ENCODE assay signal across 8 cellular contexts in the genomic region with DNA sequence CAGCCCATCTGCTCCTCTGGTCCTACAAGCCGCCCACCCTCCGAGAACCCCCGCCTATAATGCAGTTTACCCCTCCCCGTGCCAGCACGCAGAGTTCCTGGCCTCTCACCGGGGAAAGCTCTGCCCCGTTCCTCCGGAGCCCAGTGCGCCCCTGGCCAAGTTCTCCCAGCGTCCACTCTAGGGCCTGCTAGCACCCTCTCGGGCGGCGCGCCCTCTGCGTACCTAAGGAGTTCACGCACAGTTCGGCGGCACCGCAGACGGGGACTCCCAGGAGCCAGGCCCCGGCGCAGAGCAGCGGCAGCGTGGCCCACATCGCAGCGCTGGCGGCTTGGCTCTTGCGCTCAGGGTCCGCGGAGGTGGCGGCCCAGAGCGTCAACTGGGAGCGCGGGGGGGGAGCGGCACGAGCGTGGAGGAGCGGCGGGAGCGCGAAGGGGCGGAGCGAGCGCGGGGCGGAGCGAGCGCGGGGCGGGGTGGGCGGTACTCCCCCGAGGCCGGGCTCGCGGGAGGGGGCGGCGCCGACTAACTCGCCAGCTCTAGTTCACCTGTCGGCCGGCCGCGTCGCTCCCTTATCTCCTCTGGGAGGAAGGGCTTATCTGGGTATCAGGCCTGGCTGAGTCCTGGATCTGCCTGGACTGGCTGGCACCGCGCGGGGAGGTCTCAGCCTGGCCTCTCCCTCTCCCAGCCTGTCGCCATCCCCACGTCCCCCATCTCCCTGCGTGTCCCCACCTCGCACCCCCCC. TPM values are rescaled to one million over a fixed set of nuclear protein-coding genes. Genes with fewer than 3 reads are reported as not detected.
DNase-seq lines count a peak whose midpoint lies in the region; ATAC-seq and TF ChIP-seq lines count a peak whose summit lies in the region.

A gene with protein sequence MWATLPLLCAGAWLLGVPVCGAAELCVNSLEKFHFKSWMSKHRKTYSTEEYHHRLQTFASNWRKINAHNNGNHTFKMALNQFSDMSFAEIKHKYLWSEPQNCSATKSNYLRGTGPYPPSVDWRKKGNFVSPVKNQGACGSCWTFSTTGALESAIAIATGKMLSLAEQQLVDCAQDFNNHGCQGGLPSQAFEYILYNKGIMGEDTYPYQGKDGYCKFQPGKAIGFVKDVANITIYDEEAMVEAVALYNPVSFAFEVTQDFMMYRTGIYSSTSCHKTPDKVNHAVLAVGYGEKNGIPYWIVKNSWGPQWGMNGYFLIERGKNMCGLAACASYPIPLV (minus strand): TSS at position 378 of the 739 bp plus-strand sequence. CDS start 65 bp downstream, at position 313.

- H3K4me1 ChIP-seq in colonic mucosa (no peaks in the 10 kb centered on the region), liver (ENCODE audit: control insufficient read depth in 4 of 4, insufficient read depth in 4 of 4, low read length in 3 of 4) (peaks cover 2 to 32% (median 10%) of the 10 kb centered on the region in 4 donors)

- no peaks in the 10 kb centered on the region for H3K36me3 ChIP-seq in colonic mucosa
- H3K36me3 ChIP-seq in liver (ENCODE audit: control insufficient read depth in 4 of 4, insufficient read depth in 3 of 4, low read depth in 1 of 4, low read length in 3 of 4): no peaks in the 10 kb centered on the region

- peak in 1 of 2 donors; percentile 15 for TF ChIP-seq RAD21 in liver (IDR thresholded peaks at IDR 0.05)

- ATAC-seq in GM18511 (IDR thresholded peaks at IDR 0.05; ENCODE audit: unreplicated experiment) (peak; percentile 74), HG02938 (IDR thresholded peaks at IDR 0.05; ENCODE audit: unreplicated experiment) (peak; percentile 53)

- intact Hi-C loops in colonic mucosa (cut with DNase I): no loop called here

- H3K9ac ChIP-seq in colonic mucosa (ENCODE audit: low read depth in 2 of 2, low read length in 2 of 2): peak within 1 kb of the TSS; percentile 52 to 77
- H3K9ac ChIP-seq in liver (ENCODE audit: low read depth in 1 of 2, low read length in 2 of 2): peak within 1 kb of the TSS; percentile 75 to 97

- H3K27ac ChIP-seq in colonic mucosa (peak within 1 kb of the TSS; percentile 40), liver (ENCODE audit: low read depth in 1 of 2, low read length in 2 of 2) (peak within 1 kb of the TSS; percentile 83 to 90)

- H3K4me3 ChIP-seq in colonic mucosa (peak within 1 kb of the TSS; percentile 71), liver (ENCODE audit: low read depth in 1 of 3, low read length in 3 of 3) (peak within 1 kb of the TSS; percentile 64 to 81 (median 66))

- WGBS in liver: 1% methylated on average over 71 of the region's 71 CpGs

- H3K9me3 ChIP-seq in colonic mucosa: no peaks in the 10 kb centered on the region
- H3K9me3 ChIP-seq in liver (ENCODE audit: control insufficient read depth in 4 of 4, low read length in 3 of 4): no peaks in the 10 kb centered on the region

- no peak for TF ChIP-seq CTCF in colonic mucosa (IDR thresholded peaks at IDR 0.05)
- TF ChIP-seq CTCF in liver (IDR thresholded peaks at IDR 0.05; ENCODE audit: low read depth, low read length, missing input control): no peak

- peak; percentile 77 for DNase-seq in NCI-H2171 treated with DMSO at 0.1 percent for 48 hours (lab: John Stamatoyannopoulos, UW)
- peak; percentile 76 for DNase-seq in activated CD4-positive, alpha-beta T cell treated with anti-CD3 and anti-CD28 coated beads for 48 hours
- peak; percentile 92 for DNase-seq in colonic mucosa
- peak; percentile 78 for DNase-seq in stimulated activated CD4-positive, alpha-beta T cell treated with anti-CD3 and anti-CD28 coated beads, Interleukin-4, amount 100 ng/mL, for 1 hour
- no peak for DNase-seq in amniotic stem cell (lab: John Stamatoyannopoulos, UW)

- no peaks in the 10 kb centered on the region for H3K27me3 ChIP-seq in colonic mucosa
- H3K27me3 ChIP-seq in liver (ENCODE audit: control insufficient read depth in 4 of 4, insufficient read depth in 4 of 4, low read length in 3 of 4): no peaks in the 10 kb centered on the region

TF ChIP-seq in liver, 16 proteins besides CTCF, POLR2A, EP300 and RAD21:
- TF ChIP-seq YY1 (IDR thresholded peaks at IDR 0.05) (no peak), FOXA2 (IDR thresholded peaks at IDR 0.05) (no peak), SP1 (IDR thresholded peaks at IDR 0.05) (no peak), RXRA (IDR thresholded peaks at IDR 0.05) (no peak), EGR1 (IDR thresholded peaks at IDR 0.05; ENCODE audit: low read depth in 2 of 2) (no peak), FOXA1 (IDR thresholded peaks at IDR 0.05) (no peak), NR2F2 (IDR thresholded peaks at IDR 0.05) (no peak), HNF4A (conservative IDR thresholded peaks at IDR 0.05) (no peak), GABPA (IDR thresholded peaks at IDR 0.05 in 1 of 2, conservative IDR thresholded peaks at IDR 0.05 in 1 of 2) (no peak), TAF1 (conservative IDR thresholded peaks at IDR 0.05) (no peak), JUND (IDR thresholded peaks at IDR 0.05) (no peak), HNF4G (IDR thresholded peaks at IDR 0.05) (no peak)
- TF ChIP-seq, protein P1, sequence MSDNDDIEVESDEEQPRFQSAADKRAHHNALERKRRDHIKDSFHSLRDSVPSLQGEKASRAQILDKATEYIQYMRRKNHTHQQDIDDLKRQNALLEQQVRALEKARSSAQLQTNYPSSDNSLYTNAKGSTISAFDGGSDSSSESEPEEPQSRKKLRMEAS (IDR thresholded peaks at IDR 0.05): no peak
- TF ChIP-seq, protein P2, sequence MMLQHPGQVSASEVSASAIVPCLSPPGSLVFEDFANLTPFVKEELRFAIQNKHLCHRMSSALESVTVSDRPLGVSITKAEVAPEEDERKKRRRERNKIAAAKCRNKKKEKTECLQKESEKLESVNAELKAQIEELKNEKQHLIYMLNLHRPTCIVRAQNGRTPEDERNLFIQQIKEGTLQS (IDR thresholded peaks at IDR 0.05): no peak
- TF ChIP-seq, protein P3, sequence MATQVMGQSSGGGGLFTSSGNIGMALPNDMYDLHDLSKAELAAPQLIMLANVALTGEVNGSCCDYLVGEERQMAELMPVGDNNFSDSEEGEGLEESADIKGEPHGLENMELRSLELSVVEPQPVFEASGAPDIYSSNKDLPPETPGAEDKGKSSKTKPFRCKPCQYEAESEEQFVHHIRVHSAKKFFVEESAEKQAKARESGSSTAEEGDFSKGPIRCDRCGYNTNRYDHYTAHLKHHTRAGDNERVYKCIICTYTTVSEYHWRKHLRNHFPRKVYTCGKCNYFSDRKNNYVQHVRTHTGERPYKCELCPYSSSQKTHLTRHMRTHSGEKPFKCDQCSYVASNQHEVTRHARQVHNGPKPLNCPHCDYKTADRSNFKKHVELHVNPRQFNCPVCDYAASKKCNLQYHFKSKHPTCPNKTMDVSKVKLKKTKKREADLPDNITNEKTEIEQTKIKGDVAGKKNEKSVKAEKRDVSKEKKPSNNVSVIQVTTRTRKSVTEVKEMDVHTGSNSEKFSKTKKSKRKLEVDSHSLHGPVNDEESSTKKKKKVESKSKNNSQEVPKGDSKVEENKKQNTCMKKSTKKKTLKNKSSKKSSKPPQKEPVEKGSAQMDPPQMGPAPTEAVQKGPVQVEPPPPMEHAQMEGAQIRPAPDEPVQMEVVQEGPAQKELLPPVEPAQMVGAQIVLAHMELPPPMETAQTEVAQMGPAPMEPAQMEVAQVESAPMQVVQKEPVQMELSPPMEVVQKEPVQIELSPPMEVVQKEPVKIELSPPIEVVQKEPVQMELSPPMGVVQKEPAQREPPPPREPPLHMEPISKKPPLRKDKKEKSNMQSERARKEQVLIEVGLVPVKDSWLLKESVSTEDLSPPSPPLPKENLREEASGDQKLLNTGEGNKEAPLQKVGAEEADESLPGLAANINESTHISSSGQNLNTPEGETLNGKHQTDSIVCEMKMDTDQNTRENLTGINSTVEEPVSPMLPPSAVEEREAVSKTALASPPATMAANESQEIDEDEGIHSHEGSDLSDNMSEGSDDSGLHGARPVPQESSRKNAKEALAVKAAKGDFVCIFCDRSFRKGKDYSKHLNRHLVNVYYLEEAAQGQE (IDR thresholded peaks at IDR 0.05): no peak
- TF ChIP-seq, protein P4, sequence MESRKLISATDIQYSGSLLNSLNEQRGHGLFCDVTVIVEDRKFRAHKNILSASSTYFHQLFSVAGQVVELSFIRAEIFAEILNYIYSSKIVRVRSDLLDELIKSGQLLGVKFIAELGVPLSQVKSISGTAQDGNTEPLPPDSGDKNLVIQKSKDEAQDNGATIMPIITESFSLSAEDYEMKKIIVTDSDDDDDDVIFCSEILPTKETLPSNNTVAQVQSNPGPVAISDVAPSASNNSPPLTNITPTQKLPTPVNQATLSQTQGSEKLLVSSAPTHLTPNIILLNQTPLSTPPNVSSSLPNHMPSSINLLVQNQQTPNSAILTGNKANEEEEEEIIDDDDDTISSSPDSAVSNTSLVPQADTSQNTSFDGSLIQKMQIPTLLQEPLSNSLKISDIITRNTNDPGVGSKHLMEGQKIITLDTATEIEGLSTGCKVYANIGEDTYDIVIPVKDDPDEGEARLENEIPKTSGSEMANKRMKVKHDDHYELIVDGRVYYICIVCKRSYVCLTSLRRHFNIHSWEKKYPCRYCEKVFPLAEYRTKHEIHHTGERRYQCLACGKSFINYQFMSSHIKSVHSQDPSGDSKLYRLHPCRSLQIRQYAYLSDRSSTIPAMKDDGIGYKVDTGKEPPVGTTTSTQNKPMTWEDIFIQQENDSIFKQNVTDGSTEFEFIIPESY (IDR thresholded peaks at IDR 0.05): no peak

RNA-seq across cellular contexts. Expression of the gene that starts here (rescaled TPM):
- total RNA-seq in colonic mucosa (10 to 100 TPM; 34.4 to 58.5 TPM), liver (10 to 100 TPM; 46.3 to 73.3 TPM)
- polyA plus RNA-seq in liver: 100 to 1,000 TPM; 118 to 162 TPM
